ENCODE assay signal across 1 cellular context in genomic region chrX:136300721-136301120, GRCh38.
TF ChIP-seq lines count a peak whose summit lies in the region.
"Not testable (repeated sequence)": the region's sequence is repeated elsewhere in the genome, so short reads cannot be mapped to it uniquely, and the experiment has no call there.

TSS of gene ADGRG4 (plus strand) at chrX:136300963. CDS start at chrX:136308778, 7,815 bp downstream.

- H3K4me1 ChIP-seq in HEK293 (ENCODE audit: control insufficient read depth, insufficient read depth, low read length): not testable (repeated sequence)

- H3K4me3 ChIP-seq in HEK293 (ENCODE audit: low read depth, low read length): not testable (repeated sequence)

- not testable (repeated sequence) for H3K27ac ChIP-seq in HEK293 (ENCODE audit: extremely low read depth, low read depth, low read length)

- not testable (repeated sequence) for TF ChIP-seq CTCF in HEK293 (tag by site-specific recombination; IDR thresholded peaks at IDR 0.05)

- not testable (repeated sequence) for H3K36me3 ChIP-seq in HEK293 (ENCODE audit: control insufficient read depth in 2 of 2, insufficient read depth in 1 of 2, low read length in 2 of 2)

- CTCF ChIA-PET in HEK293 (lab: Yijun Ruan, JAX): not testable (repeated sequence)

- POLR2A ChIA-PET in HEK293 (lab: Yijun Ruan, JAX): not testable (repeated sequence)

- H3K9me3 ChIP-seq in HEK293 (ENCODE audit: control insufficient read depth, insufficient read depth, low read depth, low read length): not testable (repeated sequence)

TF ChIP-seq in HEK293, 187 proteins besides CTCF, POLR2A, EP300 and RAD21:
- TF ChIP-seq ZNF146 (tag by site-specific recombination; IDR thresholded peaks at IDR 0.05): peak; percentile 89
- peak; percentile 51; the same call in 1 of the 2 replicates for TF ChIP-seq ZNF280D (tag by site-specific recombination; IDR thresholded peaks at IDR 0.05)
